ENCODE assay signal across 25 cellular contexts in the genomic region with DNA sequence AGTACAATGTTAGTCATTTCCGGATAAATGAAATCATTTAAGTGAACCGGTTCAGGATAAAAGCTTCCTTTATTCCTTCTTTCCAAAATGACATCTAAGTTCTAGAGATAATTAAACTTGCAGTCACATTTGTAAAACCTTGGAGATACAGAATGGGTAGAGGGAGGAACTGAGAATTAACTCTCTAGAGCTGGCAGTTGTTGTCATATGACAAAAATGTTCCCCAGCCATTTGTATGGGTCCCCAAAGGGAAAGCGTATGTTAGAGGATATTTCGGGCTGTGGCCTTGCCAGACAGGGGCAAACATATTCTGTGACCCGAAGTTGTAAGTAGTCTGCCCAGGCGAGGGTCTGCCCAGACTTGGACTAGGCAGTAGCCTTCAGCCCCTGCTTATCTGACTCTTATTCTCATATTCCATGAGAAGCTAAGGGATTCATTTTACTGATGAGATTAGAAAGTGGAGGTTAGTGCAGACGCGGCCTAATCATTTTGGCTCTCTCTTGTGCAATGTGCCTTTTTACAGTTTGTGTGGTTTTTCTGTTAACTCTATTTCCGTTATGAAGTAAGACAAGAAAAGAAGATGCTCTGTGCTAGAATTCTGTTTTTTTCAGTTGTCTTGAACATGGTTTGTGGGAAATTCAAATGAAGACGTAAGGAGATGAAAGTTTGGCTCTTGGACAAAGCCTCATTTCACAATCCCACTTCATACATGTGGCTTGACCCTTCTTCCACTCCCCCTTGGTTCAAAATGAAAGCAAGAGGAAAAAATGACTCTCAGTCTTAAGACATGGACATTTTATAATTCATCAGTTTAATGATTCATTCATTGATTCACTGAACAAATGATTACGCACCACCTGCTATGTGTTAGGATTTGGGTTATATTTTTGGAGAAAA.
A peak's percentile ranks its signal among the peaks of the same experiment; 100 is the strongest.
DNase-seq lines count a peak whose midpoint lies in the region; ATAC-seq and TF ChIP-seq lines count a peak whose summit lies in the region.
"Had no signal": no experiment of that assay in that cellular context is flagged by ENCODE, and none has a peak within 500 bp of the region (broad histone marks: within the 10 kb centered on the region; RNA-seq: fewer than 3 reads in every experiment).

No MANE protein-coding gene starts in this region.

- H3K9ac ChIP-seq in DND-41 (ENCODE audit: low read depth, low read length) (no peak overlapping the region), SK-N-MC (ENCODE audit: insufficient read length) (no peak overlapping the region)

- no peaks in the 10 kb centered on the region for H3K27me3 ChIP-seq in DND-41 (ENCODE audit: insufficient read depth, low read length, poor library complexity)
- no peaks in the 10 kb centered on the region for H3K27me3 ChIP-seq in effector memory CD4-positive, alpha-beta T cell (replicated peaks; ENCODE audit: control insufficient read depth, insufficient read depth, low read length, poor library complexity, severe bottlenecking)
- H3K27me3 ChIP-seq: esophagus muscularis mucosa, testis had no signal

- no peak overlapping the region for H3K4me2 ChIP-seq in DND-41 (ENCODE audit: insufficient read depth, low read length)

- DNase-seq in DND-41: peak; percentile 31
- DNase-seq in NB4 (ENCODE audit: low read depth): peak; percentile 94
- DNase-seq in SK-N-MC (ENCODE audit: low read depth, low spot score): peak; percentile 3
- DNase-seq in cardiac fibroblast (ENCODE audit: low read depth in 2 of 2): peak; percentile 0 to 8
- DNase-seq in NCI-H82 (lab: John Stamatoyannopoulos, UW): no peak
- no peak for DNase-seq in effector memory CD4-positive, alpha-beta T cell
- DNase-seq: activated CD4-positive, alpha-beta T cell treated with anti-CD3 and anti-CD28 coated beads, Interleukin-2, amount 50 U/mL, for 48 hours; activated gamma-delta T cell treated with Interleukin-2 at 50 U/mL for 16 hours; activated naive CD8-positive, alpha-beta T cell treated with anti-CD3 and anti-CD28 coated beads, Interleukin-2, amount 10 ng/mL, durations not matched to agents 7 days and 5 days; activated T-cell treated with anti-CD3 and anti-CD28 coated beads, Interleukin-2, amount 50 U/mL, for 48 hours; dermis blood vessel endothelial cell; kidney; NCI-H1105 treated with DMSO at 0.1 percent for 48 hours; NCI-H1930; NCI-H526 treated with DMSO at 0.1 percent for 48 hours; posterior cingulate gyrus; right cardiac atrium; RPMI8226; stimulated activated CD4-positive, alpha-beta T cell treated with anti-CD3 and anti-CD28 coated beads, Interleukin-1b, Interleukin-23, amount 100 ng/mL, for 48 hours; stimulated activated naive CD8-positive, alpha-beta T cell treated with anti-CD3 and anti-CD28 coated beads, Interleukin-15, Interleukin-2, amounts not matched to agents 100 U/mL and 50 U/mL, for 24 hours; testis had no signal

- TF ChIP-seq CTCF in DND-41 (IDR thresholded peaks at IDR 0.05; ENCODE audit: borderline replicate concordance, extremely low read depth, low read length, poor library complexity, severe bottlenecking): no peak
- no peak for TF ChIP-seq CTCF in NB4 (IDR thresholded peaks at IDR 0.05; ENCODE audit: low read depth, low read length)
- TF ChIP-seq CTCF in cardiac fibroblast (IDR thresholded peaks at IDR 0.05; ENCODE audit: low read depth, low read length): no peak

- H3K4me3 ChIP-seq in DND-41 (ENCODE audit: low read depth in 1 of 2, low read length in 2 of 2) (no peak overlapping the region), NB4 (ENCODE audit: low read depth, low read length) (peak overlapping the region; percentile 32), SK-N-MC (no peak overlapping the region), cardiac fibroblast (replicated peaks in 1 of 2; ENCODE audit: low read depth in 2 of 2, low read length in 2 of 2) (no peak overlapping the region)
- H3K4me3 ChIP-seq in effector memory CD4-positive, alpha-beta T cell (ENCODE audit: insufficient read depth, low read depth, low read length, poor library complexity, severe bottlenecking): no peak overlapping the region
- H3K4me3 ChIP-seq: testis had no signal

- H3K27ac ChIP-seq in DND-41 (ENCODE audit: low read length): no peak overlapping the region
- H3K27ac ChIP-seq in SK-N-MC: no peak overlapping the region
- no peak overlapping the region for H3K27ac ChIP-seq in effector memory CD4-positive, alpha-beta T cell (ENCODE audit: insufficient read depth, low read length, poor library complexity, severe bottlenecking)
- H3K27ac ChIP-seq: esophagus muscularis mucosa, testis had no signal

- no peaks in the 10 kb centered on the region for H4K20me1 ChIP-seq in DND-41 (ENCODE audit: insufficient read depth, low read length)

- no peaks in the 10 kb centered on the region for H3K4me1 ChIP-seq in DND-41 (ENCODE audit: insufficient read depth, low read length)
- H3K4me1 ChIP-seq in effector memory CD4-positive, alpha-beta T cell (ENCODE audit: control insufficient read depth, insufficient read depth, low read length, poor library complexity, severe bottlenecking): no peaks in the 10 kb centered on the region
- H3K4me1 ChIP-seq: esophagus muscularis mucosa, testis had no signal

- H3K79me2 ChIP-seq in DND-41 (ENCODE audit: insufficient read depth, low read length): no peaks in the 10 kb centered on the region

- H3K9me3 ChIP-seq in DND-41 (ENCODE audit: insufficient read depth, low read length, severe bottlenecking) (no peaks in the 10 kb centered on the region), SK-N-MC (ENCODE audit: low read depth, low read length) (no peaks in the 10 kb centered on the region)
- no peaks in the 10 kb centered on the region for H3K9me3 ChIP-seq in effector memory CD4-positive, alpha-beta T cell (ENCODE audit: control insufficient read depth, low read length)
- H3K9me3 ChIP-seq: esophagus muscularis mucosa, testis had no signal

- no peaks in the 10 kb centered on the region for H3K36me3 ChIP-seq in DND-41 (ENCODE audit: insufficient read depth, low read length)
- H3K36me3 ChIP-seq in SK-N-MC (ENCODE audit: insufficient read depth, low read length): no peaks in the 10 kb centered on the region
- no peaks in the 10 kb centered on the region for H3K36me3 ChIP-seq in effector memory CD4-positive, alpha-beta T cell (ENCODE audit: control insufficient read depth, insufficient read depth, low read length)
- H3K36me3 ChIP-seq: esophagus muscularis mucosa had no signal

- no peak overlapping the region for H2AFZ ChIP-seq in DND-41 (ENCODE audit: low read depth, low read length)

- ATAC-seq in DND-41 (ENCODE audit: insufficient read depth, low read depth) (peak; percentile 84), HG03025 (IDR thresholded peaks at IDR 0.05; ENCODE audit: low FRiP score, unreplicated experiment) (no peak), HG02759 (IDR thresholded peaks at IDR 0.05; ENCODE audit: unreplicated experiment) (no peak)
- ATAC-seq: activated CD4-positive, CD25-positive, alpha-beta regulatory T cell treated with anti-CD3 and anti-CD28 coated beads, Interleukin-2, amount 50 U/mL, for 24 hours; right cardiac atrium; stimulated activated naive CD8-positive, alpha-beta T cell treated with anti-CD3 and anti-CD28 coated beads, Interleukin-15, Interleukin-2, amounts not matched to agents 100 U/mL and 50 U/mL, for 24 hours had no signal

- no peak for TF ChIP-seq POLR2A in NB4 (IDR thresholded peaks at IDR 0.05; ENCODE audit: extremely low read depth, insufficient read length)

Comparison
In these comparisons a context has a peak if more than half of its experiments do, and no peak if none do; other contexts are left out.
1. DNase-seq: peak in DND-41 (single experiment), NB4 (single experiment), SK-N-MC (single experiment) and cardiac fibroblast (2 of 2); none in NCI-H82 (single experiment) and effector memory CD4-positive, alpha-beta T cell (0 of 3).